ENCODE assay signal across 21 cellular contexts in genomic region chr4:7018281-7018680, GRCh38.
"Had no signal": no experiment of that assay in that cellular context is flagged by ENCODE, and none has a peak within 500 bp of the region (broad histone marks: within the 10 kb centered on the region; RNA-seq: fewer than 3 reads in every experiment).

No MANE protein-coding gene starts in this region.

- H3K27ac Mint-ChIP-seq: nephron; stimulated activated memory B cell treated with anti-CD40 and anti-IgM and Interleukin-4, amounts not matched to agents 10 μg/mL and 1 μg/mL and 100 μg/mL, for 72 hours had no signal

- H3K27me3 ChIP-seq: neutrophil, sigmoid colon, tibial nerve, upper lobe of left lung had no signal

- H3K4me3 Mint-ChIP-seq: naive thymus-derived CD4-positive, alpha-beta T cell; nephron; stimulated activated memory B cell treated with anti-CD40 and anti-IgM and Interleukin-4, amounts not matched to agents 10 μg/mL and 1 μg/mL and 100 μg/mL, for 72 hours had no signal

- FAIRE-seq: frontal cortex, keratinocyte, urothelium cell line had no signal

- H3K9me3 Mint-ChIP-seq: nephron; stimulated activated memory B cell treated with anti-CD40 and anti-IgM and Interleukin-4, amounts not matched to agents 10 μg/mL and 1 μg/mL and 100 μg/mL, for 72 hours had no signal

- H2AFZ ChIP-seq: parathyroid adenoma had no signal

- H3K27ac ChIP-seq: neutrophil, parathyroid adenoma, prostate gland, sigmoid colon, thoracic aorta, tibial nerve, upper lobe of left lung had no signal

- H3K27me3 Mint-ChIP-seq: naive thymus-derived CD4-positive, alpha-beta T cell; stimulated activated memory B cell treated with anti-CD40 and anti-IgM and Interleukin-4, amounts not matched to agents 10 μg/mL and 1 μg/mL and 100 μg/mL, for 72 hours had no signal

- ATAC-seq: left lobe of liver; naive thymus-derived CD4-positive, alpha-beta T cell; right cardiac atrium; stimulated activated memory B cell treated with anti-CD40 and anti-IgM and Interleukin-4, amounts not matched to agents 10 μg/mL and 1 μg/mL and 100 μg/mL, for 72 hours; stimulated activated naive CD8-positive, alpha-beta T cell treated with anti-CD3 and anti-CD28 coated beads, Interleukin-15, Interleukin-2, amounts not matched to agents 100 U/mL and 50 U/mL, for 24 hours had no signal

- H3K4me1 Mint-ChIP-seq: nephron had no signal

- H3K9me3 ChIP-seq: neutrophil, prostate gland, sigmoid colon, thoracic aorta, tibial nerve, upper lobe of left lung had no signal

- H3K4me3 ChIP-seq: prostate gland, sigmoid colon, thoracic aorta, tibial nerve, upper lobe of left lung had no signal

- H3K79me2 ChIP-seq: parathyroid adenoma had no signal

- H3K9ac ChIP-seq: parathyroid adenoma had no signal

- H3K4me1 ChIP-seq: parathyroid adenoma, prostate gland, sigmoid colon, tibial nerve, upper lobe of left lung had no signal

- DNase-seq: cerebellar nuclear complex; cortex of kidney; head of caudate nucleus; mesendoderm; naive thymus-derived CD4-positive, alpha-beta T cell; right cardiac atrium; sigmoid colon; stimulated activated CD4-positive, alpha-beta T cell treated with anti-CD3 and anti-CD28 coated beads, Interleukin-4, amount 100 ng/mL, for 4 hours; stimulated activated naive CD8-positive, alpha-beta T cell treated with anti-CD3 and anti-CD28 coated beads, Interleukin-15, Interleukin-2, amounts not matched to agents 100 U/mL and 50 U/mL, for 24 hours; upper lobe of left lung had no signal
